1 cellular context compared by ENCODE assay signal in the genomic region with DNA sequence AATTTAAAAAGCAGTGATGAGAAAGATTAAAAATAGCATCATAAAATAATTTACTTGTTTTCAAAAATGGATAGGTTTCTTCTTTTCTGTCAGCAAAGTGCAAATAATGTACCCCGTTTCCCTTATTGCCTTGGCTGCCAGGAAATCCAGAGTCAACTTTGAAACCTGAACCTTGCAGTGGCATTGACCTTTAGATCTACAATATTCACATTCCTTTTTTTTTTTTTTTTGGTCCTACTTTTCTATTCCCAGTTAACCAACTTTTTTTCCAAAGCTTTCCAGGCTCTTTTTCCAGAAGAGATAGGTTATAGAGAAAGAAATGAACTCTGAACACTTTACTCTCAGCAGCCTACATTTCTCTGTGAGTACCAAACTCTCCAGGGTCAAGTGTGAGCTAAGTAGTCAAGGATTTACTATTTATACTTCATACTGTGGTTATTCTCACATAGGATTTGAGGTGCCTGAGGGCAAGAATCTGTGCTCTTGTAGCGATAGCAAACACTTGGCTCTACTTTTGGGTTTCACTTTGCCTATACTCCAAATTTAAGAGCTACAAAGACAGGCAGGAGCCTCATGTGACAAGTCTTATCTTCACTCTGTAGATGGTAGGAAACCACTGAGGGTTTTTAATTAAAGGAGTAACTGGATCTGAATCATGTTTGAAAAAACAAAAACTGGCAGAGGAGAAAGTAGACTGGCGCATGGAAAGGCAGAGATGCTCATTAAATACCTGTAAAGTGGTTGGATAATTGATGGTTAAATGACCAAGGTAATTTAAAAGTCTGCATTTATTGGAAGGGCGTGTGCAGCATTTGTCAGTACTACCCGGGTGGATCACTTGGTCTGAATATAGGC.
TF ChIP-seq lines count a peak whose summit lies in the region.

No MANE protein-coding gene starts in this region.

TF ChIP-seq in HCT116, 20 proteins besides CTCF, POLR2A, EP300 and RAD21 (continued from another document):
- 0 out of 2 replicates have a peak, but pooled peaks have one; percentile 25 for TF ChIP-seq SP1 (IDR thresholded peaks at IDR 0.05; ENCODE audit: low read depth)
- no peak for TF ChIP-seq CBX3 (IDR thresholded peaks at IDR 0.05; ENCODE audit: low read depth)
- TF ChIP-seq JUND (IDR thresholded peaks at IDR 0.05), result peak; percentile 15
- no peak for TF ChIP-seq TCF7L2 (IDR thresholded peaks at IDR 0.05; ENCODE audit: borderline replicate concordance, extremely low read depth, insufficient read depth, insufficient read length)
- TF ChIP-seq, protein P1, sequence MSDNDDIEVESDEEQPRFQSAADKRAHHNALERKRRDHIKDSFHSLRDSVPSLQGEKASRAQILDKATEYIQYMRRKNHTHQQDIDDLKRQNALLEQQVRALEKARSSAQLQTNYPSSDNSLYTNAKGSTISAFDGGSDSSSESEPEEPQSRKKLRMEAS (IDR thresholded peaks at IDR 0.05), result peak; percentile 23; the same call in 1 of the 2 replicates
- TF ChIP-seq, protein P2, sequence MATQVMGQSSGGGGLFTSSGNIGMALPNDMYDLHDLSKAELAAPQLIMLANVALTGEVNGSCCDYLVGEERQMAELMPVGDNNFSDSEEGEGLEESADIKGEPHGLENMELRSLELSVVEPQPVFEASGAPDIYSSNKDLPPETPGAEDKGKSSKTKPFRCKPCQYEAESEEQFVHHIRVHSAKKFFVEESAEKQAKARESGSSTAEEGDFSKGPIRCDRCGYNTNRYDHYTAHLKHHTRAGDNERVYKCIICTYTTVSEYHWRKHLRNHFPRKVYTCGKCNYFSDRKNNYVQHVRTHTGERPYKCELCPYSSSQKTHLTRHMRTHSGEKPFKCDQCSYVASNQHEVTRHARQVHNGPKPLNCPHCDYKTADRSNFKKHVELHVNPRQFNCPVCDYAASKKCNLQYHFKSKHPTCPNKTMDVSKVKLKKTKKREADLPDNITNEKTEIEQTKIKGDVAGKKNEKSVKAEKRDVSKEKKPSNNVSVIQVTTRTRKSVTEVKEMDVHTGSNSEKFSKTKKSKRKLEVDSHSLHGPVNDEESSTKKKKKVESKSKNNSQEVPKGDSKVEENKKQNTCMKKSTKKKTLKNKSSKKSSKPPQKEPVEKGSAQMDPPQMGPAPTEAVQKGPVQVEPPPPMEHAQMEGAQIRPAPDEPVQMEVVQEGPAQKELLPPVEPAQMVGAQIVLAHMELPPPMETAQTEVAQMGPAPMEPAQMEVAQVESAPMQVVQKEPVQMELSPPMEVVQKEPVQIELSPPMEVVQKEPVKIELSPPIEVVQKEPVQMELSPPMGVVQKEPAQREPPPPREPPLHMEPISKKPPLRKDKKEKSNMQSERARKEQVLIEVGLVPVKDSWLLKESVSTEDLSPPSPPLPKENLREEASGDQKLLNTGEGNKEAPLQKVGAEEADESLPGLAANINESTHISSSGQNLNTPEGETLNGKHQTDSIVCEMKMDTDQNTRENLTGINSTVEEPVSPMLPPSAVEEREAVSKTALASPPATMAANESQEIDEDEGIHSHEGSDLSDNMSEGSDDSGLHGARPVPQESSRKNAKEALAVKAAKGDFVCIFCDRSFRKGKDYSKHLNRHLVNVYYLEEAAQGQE (IDR thresholded peaks at IDR 0.05; ENCODE audit: low read depth), result no peak
- TF ChIP-seq ELF1 (IDR thresholded peaks at IDR 0.05; ENCODE audit: borderline replicate concordance, low read depth), result no peak
- TF ChIP-seq SIN3A (IDR thresholded peaks at IDR 0.05; ENCODE audit: low read depth), result 0 out of 2 replicates have a peak, but pooled peaks have one; percentile 20
